In the genomic region with DNA sequence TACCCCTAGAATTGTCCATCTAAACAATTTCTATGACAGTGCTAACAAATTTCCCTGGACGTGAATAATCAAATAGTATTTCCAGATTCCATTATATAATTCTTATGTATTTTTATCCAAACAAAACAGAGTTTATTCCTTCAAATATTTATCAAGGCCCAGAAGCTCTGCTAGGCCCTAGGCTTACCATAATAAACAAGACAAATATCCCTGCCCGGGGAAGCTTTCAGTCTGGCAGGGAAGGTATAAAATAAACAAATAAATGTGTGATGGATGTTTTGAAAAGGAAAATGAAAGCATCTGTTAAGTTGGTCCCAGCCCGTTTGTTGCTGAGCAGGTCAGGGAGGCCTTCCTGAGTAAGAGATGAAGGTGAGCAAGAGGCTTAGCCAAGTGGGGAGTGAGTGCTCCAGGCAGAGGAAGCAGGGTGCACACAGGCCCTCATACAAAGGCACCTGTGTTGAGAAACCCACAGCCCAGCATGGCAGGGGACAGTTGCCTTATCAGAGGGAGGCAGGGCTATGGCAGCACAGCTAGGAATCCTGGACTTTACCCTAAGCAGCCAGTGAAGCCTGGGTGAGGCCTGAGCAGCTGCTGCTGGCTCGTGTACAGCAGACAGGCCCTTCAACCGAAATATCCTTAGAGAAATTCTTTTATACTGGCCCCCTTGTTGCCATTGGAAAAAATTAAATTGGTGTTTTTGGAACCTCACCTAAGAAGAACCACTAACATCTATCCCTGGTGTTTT, we compare ENCODE assay signal across 1 cellular context.
TF ChIP-seq lines count a peak whose summit lies in the region.

No MANE protein-coding gene starts in this region.

TF ChIP-seq in HepG2, 621 proteins besides CTCF, POLR2A, EP300 and RAD21 (continued from another document and continues in another):
- TF ChIP-seq, protein P1, sequence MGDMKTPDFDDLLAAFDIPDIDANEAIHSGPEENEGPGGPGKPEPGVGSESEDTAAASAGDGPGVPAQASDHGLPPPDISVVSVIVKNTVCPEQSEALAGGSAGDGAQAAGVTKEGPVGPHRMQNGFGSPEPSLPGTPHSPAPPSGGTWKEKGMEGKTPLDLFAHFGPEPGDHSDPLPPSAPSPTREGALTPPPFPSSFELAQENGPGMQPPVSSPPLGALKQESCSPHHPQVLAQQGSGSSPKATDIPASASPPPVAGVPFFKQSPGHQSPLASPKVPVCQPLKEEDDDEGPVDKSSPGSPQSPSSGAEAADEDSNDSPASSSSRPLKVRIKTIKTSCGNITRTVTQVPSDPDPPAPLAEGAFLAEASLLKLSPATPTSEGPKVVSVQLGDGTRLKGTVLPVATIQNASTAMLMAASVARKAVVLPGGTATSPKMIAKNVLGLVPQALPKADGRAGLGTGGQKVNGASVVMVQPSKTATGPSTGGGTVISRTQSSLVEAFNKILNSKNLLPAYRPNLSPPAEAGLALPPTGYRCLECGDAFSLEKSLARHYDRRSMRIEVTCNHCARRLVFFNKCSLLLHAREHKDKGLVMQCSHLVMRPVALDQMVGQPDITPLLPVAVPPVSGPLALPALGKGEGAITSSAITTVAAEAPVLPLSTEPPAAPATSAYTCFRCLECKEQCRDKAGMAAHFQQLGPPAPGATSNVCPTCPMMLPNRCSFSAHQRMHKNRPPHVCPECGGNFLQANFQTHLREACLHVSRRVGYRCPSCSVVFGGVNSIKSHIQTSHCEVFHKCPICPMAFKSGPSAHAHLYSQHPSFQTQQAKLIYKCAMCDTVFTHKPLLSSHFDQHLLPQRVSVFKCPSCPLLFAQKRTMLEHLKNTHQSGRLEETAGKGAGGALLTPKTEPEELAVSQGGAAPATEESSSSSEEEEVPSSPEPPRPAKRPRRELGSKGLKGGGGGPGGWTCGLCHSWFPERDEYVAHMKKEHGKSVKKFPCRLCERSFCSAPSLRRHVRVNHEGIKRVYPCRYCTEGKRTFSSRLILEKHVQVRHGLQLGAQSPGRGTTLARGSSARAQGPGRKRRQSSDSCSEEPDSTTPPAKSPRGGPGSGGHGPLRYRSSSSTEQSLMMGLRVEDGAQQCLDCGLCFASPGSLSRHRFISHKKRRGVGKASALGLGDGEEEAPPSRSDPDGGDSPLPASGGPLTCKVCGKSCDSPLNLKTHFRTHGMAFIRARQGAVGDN (CRISPR knock-in tag; IDR thresholded peaks at IDR 0.05) = peak; percentile 99
- TF ChIP-seq, protein P2, sequence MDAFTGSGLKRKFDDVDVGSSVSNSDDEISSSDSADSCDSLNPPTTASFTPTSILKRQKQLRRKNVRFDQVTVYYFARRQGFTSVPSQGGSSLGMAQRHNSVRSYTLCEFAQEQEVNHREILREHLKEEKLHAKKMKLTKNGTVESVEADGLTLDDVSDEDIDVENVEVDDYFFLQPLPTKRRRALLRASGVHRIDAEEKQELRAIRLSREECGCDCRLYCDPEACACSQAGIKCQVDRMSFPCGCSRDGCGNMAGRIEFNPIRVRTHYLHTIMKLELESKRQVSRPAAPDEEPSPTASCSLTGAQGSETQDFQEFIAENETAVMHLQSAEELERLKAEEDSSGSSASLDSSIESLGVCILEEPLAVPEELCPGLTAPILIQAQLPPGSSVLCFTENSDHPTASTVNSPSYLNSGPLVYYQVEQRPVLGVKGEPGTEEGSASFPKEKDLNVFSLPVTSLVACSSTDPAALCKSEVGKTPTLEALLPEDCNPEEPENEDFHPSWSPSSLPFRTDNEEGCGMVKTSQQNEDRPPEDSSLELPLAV (CRISPR knock-in tag; conservative IDR thresholded peaks at IDR 0.05; ENCODE audit: low read depth) = no peak
- TF ChIP-seq FOSL1 (CRISPR knock-in tag; IDR thresholded peaks at IDR 0.05; ENCODE audit: borderline replicate concordance) (no peak), HDAC6 (IDR thresholded peaks at IDR 0.05; ENCODE audit: low read depth, low read length) (no peak), PRPF4 (IDR thresholded peaks at IDR 0.05; ENCODE audit: low read depth, low read length, poor library complexity, severe bottlenecking) (no peak), ERF (CRISPR knock-in tag; IDR thresholded peaks at IDR 0.05) (peak; percentile 88), PTBP1 (IDR thresholded peaks at IDR 0.05; ENCODE audit: low read depth, low read length, poor library complexity, severe bottlenecking) (no peak), ZBTB8A (CRISPR knock-in tag; IDR thresholded peaks at IDR 0.05; ENCODE audit: borderline replicate concordance, low read depth) (no peak), ZNF678 (CRISPR knock-in tag; IDR thresholded peaks at IDR 0.05) (no peak), IKZF4 (CRISPR knock-in tag; IDR thresholded peaks at IDR 0.05; ENCODE audit: borderline replicate concordance, low read depth, not compliant biosample characterization) (peak; percentile 62), ZNF598 (CRISPR knock-in tag; IDR thresholded peaks at IDR 0.05; ENCODE audit: borderline replicate concordance) (no peak), CENPX (CRISPR knock-in tag; IDR thresholded peaks at IDR 0.05) (no peak), ZNF552 (CRISPR knock-in tag; IDR thresholded peaks at IDR 0.05; ENCODE audit: borderline replicate concordance) (no peak), ZFP1 (CRISPR knock-in tag; IDR thresholded peaks at IDR 0.05) (no peak), HNRNPK (IDR thresholded peaks at IDR 0.05; ENCODE audit: low read depth, low read length, poor library complexity, severe bottlenecking) (no peak), SETDB1 (CRISPR knock-in tag; IDR thresholded peaks at IDR 0.05; ENCODE audit: borderline replicate concordance) (no peak), KMT2B (CRISPR knock-in tag; IDR thresholded peaks at IDR 0.05) (peak; percentile 83), ZNF350 (CRISPR knock-in tag; IDR thresholded peaks at IDR 0.05; ENCODE audit: borderline replicate concordance, low read depth) (peak; percentile 69; the same call in 1 of the 2 replicates), THAP11 (CRISPR knock-in tag; IDR thresholded peaks at IDR 0.05) (peak; percentile 86), ZBTB42 (CRISPR knock-in tag; IDR thresholded peaks at IDR 0.05) (no peak), ATRX (CRISPR knock-in tag; IDR thresholded peaks at IDR 0.05; ENCODE audit: borderline replicate concordance) (no peak), NFE2L1 (CRISPR knock-in tag; IDR thresholded peaks at IDR 0.05; ENCODE audit: borderline replicate concordance) (no peak)
- TF ChIP-seq, protein P3, sequence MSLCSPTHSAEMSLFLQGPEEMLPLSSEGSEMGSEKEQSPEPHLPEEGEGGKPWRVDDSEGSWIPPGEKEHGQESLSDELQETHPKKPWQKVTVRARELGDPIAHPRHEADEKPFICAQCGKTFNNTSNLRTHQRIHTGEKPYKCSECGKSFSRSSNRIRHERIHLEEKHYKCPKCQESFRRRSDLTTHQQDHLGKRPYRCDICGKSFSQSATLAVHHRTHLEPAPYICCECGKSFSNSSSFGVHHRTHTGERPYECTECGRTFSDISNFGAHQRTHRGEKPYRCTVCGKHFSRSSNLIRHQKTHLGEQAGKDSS (CRISPR knock-in tag; IDR thresholded peaks at IDR 0.05; ENCODE audit: borderline replicate concordance, low read depth) = no peak; the same call in 1 of the 2 replicates
- TF ChIP-seq, protein P4, sequence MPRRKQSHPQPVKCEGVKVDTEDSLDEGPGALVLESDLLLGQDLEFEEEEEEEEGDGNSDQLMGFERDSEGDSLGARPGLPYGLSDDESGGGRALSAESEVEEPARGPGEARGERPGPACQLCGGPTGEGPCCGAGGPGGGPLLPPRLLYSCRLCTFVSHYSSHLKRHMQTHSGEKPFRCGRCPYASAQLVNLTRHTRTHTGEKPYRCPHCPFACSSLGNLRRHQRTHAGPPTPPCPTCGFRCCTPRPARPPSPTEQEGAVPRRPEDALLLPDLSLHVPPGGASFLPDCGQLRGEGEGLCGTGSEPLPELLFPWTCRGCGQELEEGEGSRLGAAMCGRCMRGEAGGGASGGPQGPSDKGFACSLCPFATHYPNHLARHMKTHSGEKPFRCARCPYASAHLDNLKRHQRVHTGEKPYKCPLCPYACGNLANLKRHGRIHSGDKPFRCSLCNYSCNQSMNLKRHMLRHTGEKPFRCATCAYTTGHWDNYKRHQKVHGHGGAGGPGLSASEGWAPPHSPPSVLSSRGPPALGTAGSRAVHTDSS (CRISPR knock-in tag; conservative IDR thresholded peaks at IDR 0.05) = no peak
- TF ChIP-seq, protein P5, sequence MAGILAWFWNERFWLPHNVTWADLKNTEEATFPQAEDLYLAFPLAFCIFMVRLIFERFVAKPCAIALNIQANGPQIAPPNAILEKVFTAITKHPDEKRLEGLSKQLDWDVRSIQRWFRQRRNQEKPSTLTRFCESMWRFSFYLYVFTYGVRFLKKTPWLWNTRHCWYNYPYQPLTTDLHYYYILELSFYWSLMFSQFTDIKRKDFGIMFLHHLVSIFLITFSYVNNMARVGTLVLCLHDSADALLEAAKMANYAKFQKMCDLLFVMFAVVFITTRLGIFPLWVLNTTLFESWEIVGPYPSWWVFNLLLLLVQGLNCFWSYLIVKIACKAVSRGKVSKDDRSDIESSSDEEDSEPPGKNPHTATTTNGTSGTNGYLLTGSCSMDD (CRISPR knock-in tag; IDR thresholded peaks at IDR 0.05) = no peak
- TF ChIP-seq, protein P6, sequence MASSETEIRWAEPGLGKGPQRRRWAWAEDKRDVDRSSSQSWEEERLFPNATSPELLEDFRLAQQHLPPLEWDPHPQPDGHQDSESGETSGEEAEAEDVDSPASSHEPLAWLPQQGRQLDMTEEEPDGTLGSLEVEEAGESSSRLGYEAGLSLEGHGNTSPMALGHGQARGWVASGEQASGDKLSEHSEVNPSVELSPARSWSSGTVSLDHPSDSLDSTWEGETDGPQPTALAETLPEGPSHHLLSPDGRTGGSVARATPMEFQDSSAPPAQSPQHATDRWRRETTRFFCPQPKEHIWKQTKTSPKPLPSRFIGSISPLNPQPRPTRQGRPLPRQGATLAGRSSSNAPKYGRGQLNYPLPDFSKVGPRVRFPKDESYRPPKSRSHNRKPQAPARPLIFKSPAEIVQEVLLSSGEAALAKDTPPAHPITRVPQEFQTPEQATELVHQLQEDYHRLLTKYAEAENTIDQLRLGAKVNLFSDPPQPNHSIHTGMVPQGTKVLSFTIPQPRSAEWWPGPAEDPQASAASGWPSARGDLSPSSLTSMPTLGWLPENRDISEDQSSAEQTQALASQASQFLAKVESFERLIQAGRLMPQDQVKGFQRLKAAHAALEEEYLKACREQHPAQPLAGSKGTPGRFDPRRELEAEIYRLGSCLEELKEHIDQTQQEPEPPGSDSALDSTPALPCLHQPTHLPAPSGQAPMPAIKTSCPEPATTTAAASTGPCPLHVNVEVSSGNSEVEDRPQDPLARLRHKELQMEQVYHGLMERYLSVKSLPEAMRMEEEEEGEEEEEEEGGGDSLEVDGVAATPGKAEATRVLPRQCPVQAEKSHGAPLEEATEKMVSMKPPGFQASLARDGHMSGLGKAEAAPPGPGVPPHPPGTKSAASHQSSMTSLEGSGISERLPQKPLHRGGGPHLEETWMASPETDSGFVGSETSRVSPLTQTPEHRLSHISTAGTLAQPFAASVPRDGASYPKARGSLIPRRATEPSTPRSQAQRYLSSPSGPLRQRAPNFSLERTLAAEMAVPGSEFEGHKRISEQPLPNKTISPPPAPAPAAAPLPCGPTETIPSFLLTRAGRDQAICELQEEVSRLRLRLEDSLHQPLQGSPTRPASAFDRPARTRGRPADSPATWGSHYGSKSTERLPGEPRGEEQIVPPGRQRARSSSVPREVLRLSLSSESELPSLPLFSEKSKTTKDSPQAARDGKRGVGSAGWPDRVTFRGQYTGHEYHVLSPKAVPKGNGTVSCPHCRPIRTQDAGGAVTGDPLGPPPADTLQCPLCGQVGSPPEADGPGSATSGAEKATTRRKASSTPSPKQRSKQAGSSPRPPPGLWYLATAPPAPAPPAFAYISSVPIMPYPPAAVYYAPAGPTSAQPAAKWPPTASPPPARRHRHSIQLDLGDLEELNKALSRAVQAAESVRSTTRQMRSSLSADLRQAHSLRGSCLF (CRISPR knock-in tag; IDR thresholded peaks at IDR 0.05; ENCODE audit: borderline replicate concordance) = no peak
- TF ChIP-seq, protein P7, sequence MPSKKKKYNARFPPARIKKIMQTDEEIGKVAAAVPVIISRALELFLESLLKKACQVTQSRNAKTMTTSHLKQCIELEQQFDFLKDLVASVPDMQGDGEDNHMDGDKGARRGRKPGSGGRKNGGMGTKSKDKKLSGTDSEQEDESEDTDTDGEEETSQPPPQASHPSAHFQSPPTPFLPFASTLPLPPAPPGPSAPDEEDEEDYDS (CRISPR knock-in tag; IDR thresholded peaks at IDR 0.05) = peak; percentile 85
- TF ChIP-seq, protein P8, sequence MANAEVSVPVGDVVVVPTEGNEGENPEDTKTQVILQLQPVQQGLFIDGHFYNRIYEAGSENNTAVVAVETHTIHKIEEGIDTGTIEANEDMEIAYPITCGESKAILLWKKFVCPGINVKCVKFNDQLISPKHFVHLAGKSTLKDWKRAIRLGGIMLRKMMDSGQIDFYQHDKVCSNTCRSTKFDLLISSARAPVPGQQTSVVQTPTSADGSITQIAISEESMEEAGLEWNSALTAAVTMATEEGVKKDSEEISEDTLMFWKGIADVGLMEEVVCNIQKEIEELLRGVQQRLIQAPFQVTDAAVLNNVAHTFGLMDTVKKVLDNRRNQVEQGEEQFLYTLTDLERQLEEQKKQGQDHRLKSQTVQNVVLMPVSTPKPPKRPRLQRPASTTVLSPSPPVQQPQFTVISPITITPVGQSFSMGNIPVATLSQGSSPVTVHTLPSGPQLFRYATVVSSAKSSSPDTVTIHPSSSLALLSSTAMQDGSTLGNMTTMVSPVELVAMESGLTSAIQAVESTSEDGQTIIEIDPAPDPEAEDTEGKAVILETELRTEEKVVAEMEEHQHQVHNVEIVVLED (CRISPR knock-in tag; IDR thresholded peaks at IDR 0.05; ENCODE audit: borderline replicate concordance) = peak; percentile 51; the same call in 1 of the 2 replicates
- TF ChIP-seq, protein P9, sequence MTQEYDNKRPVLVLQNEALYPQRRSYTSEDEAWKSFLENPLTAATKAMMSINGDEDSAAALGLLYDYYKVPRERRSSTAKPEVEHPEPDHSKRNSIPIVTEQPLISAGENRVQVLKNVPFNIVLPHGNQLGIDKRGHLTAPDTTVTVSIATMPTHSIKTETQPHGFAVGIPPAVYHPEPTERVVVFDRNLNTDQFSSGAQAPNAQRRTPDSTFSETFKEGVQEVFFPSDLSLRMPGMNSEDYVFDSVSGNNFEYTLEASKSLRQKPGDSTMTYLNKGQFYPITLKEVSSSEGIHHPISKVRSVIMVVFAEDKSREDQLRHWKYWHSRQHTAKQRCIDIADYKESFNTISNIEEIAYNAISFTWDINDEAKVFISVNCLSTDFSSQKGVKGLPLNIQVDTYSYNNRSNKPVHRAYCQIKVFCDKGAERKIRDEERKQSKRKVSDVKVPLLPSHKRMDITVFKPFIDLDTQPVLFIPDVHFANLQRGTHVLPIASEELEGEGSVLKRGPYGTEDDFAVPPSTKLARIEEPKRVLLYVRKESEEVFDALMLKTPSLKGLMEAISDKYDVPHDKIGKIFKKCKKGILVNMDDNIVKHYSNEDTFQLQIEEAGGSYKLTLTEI (CRISPR knock-in tag; conservative IDR thresholded peaks at IDR 0.05) = no peak
- TF ChIP-seq, protein P10, sequence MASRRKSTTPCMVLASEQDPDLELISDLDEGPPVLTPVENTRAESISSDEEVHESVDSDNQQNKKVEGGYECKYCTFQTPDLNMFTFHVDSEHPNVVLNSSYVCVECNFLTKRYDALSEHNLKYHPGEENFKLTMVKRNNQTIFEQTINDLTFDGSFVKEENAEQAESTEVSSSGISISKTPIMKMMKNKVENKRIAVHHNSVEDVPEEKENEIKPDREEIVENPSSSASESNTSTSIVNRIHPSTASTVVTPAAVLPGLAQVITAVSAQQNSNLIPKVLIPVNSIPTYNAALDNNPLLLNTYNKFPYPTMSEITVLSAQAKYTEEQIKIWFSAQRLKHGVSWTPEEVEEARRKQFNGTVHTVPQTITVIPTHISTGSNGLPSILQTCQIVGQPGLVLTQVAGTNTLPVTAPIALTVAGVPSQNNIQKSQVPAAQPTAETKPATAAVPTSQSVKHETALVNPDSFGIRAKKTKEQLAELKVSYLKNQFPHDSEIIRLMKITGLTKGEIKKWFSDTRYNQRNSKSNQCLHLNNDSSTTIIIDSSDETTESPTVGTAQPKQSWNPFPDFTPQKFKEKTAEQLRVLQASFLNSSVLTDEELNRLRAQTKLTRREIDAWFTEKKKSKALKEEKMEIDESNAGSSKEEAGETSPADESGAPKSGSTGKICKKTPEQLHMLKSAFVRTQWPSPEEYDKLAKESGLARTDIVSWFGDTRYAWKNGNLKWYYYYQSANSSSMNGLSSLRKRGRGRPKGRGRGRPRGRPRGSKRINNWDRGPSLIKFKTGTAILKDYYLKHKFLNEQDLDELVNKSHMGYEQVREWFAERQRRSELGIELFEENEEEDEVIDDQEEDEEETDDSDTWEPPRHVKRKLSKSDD (CRISPR knock-in tag; IDR thresholded peaks at IDR 0.05; ENCODE audit: low read depth) = peak; percentile 90
